ENCODE assay signal across 1 cellular context in genomic region chr12:13194462-13195110, GRCh38.
TF ChIP-seq lines count a peak whose summit lies in the region.

No MANE protein-coding gene starts in this region.

TF ChIP-seq in GM23338, 12 proteins besides CTCF, POLR2A, EP300 and RAD21 (continued from another document):
- TF ChIP-seq ZNF462 (CRISPR knock-in tag; IDR thresholded peaks at IDR 0.05) (no peak), ETS1 (IDR thresholded peaks at IDR 0.05) (no peak), STAT1 (IDR thresholded peaks at IDR 0.05; ENCODE audit: unreplicated experiment) (no peak), NANOG (IDR thresholded peaks at IDR 0.05; ENCODE audit: borderline replicate concordance) (no peak), POLR2AphosphoS5 (IDR thresholded peaks at IDR 0.05; ENCODE audit: low read depth) (no peak), CREB1 (CRISPR knock-in tag; IDR thresholded peaks at IDR 0.05; ENCODE audit: low read depth) (no peak)
